Comparison of ENCODE assay signal across 10 cellular contexts in genomic region chr20:36848078-36848660, GRCh38. TPM values are rescaled to one million over a fixed set of nuclear protein-coding genes. Genes with fewer than 3 reads are reported as not detected.
A peak's percentile ranks its signal among the peaks of the same experiment; 100 is the strongest.
DNase-seq lines count a peak whose midpoint lies in the region; ATAC-seq and TF ChIP-seq lines count a peak whose summit lies in the region.
"Had no signal": no experiment of that assay in that cellular context is flagged by ENCODE, and none has a peak within 500 bp of the region (broad histone marks: within the 10 kb centered on the region; RNA-seq: fewer than 3 reads in every experiment).

No MANE protein-coding gene starts in this region.

- H3K4me3 Mint-ChIP-seq in HFFc6 = peak overlapping the region; percentile 81

- no peaks in the 10 kb centered on the region for H3K27me3 ChIP-seq in left lung

- no peaks in the 10 kb centered on the region; the same call in none of the 2 replicates for H3K27me3 Mint-ChIP-seq in HFFc6 (ENCODE audit: insufficient read depth)

- H3K36me3 ChIP-seq in left lung = no peaks in the 10 kb centered on the region

- H3K9me3 Mint-ChIP-seq in HFFc6 = no peaks in the 10 kb centered on the region

- DNase-seq in HFFc6 = peak; percentile 94
- DNase-seq in caudate nucleus (lab: John Stamatoyannopoulos, UW) = peak in 5 of 61 donors; percentile 15 to 66 (median 25)
- no peak for DNase-seq in left lung
- no peak for DNase-seq in activated CD8-positive, alpha-beta memory T cell treated with anti-CD3 and anti-CD28 coated beads, Interleukin-2, amount 50 U/mL, for 4 hours
- no peak for DNase-seq in T-helper 9 cell
- DNase-seq in OCI-M1 (lab: John Stamatoyannopoulos, UW) = no peak
- DNase-seq: head of caudate nucleus, NCI-H526 treated with DMSO at 0.1 percent for 48 hours had no signal

- intact Hi-C loops in left lung (cut with DNase I) = no loop called here

- ATAC-seq in left lung (peak; percentile 41), HG02623 (IDR thresholded peaks at IDR 0.05; ENCODE audit: unreplicated experiment) (no peak)

- H3K4me3 ChIP-seq in left lung = no peak overlapping the region

- peak overlapping the region; percentile 98 for H3K27ac Mint-ChIP-seq in HFFc6

- H3K4me1 ChIP-seq in left lung = peaks cover 18 to 46% of the 10 kb centered on the region in 2 donors

- H3K4me1 Mint-ChIP-seq in HFFc6 (ENCODE audit: low read depth) = peaks cover 68% of the 10 kb centered on the region

- peaks cover 0 to 4% of the 10 kb centered on the region in 2 donors for H3K9me3 ChIP-seq in left lung

- H3K27ac ChIP-seq in caudate nucleus (ENCODE audit: low read depth, low read length) = peak overlapping the region; percentile 95
- peak overlapping the region; percentile 39 to 68 for H3K27ac ChIP-seq in left lung
- H3K27ac ChIP-seq in temporal lobe (ENCODE audit: low read depth, low read length) = peak overlapping the region; percentile 97

- peaks cover 25% of the 10 kb centered on the region for H3K36me3 Mint-ChIP-seq in HFFc6 (ENCODE audit: low read depth)

- TF ChIP-seq CTCF in HFFc6 (IDR thresholded peaks at IDR 0.05) (no peak), left lung (IDR thresholded peaks at IDR 0.05) (no peak)

RNA-seq across cellular contexts. Expression of gene TLDC2, which starts 27.8 kb away (rescaled TPM):
- under 1 TPM; 0.17 to 0.55 (median 0.39) TPM for total RNA-seq in HFFc6 (2021; fragmentation: NEBNext Ultra II Directional; extraction: Animal tissue kit (Norgen Biotek cat#: 25700))
- under 1 TPM; 0.29 to 0.60 TPM for total RNA-seq in left lung
- not detected for total RNA-seq in temporal lobe
